ENCODE assay signal across 24 cellular contexts in the genomic region with DNA sequence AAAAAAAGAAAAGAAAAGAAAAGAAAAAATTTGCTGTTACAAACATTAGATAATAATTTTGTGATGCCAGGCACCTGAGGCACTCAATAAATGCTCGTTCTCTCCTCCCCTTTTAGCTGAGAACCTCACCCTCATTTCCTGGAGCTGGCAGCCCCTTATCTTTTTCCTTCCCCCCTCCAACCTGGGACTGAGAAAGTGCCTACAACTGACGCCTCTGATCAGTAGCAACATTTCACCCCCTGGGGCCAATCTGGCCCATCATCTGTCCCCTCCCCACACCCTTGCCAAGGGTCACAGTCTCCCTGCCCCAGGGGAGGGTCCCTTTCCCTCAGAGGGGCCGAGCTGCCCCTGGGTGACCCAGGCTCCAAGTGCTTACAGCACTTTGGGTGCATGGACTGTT. TPM values are rescaled to one million over a fixed set of nuclear protein-coding genes. Genes with fewer than 3 reads are reported as not detected.
DNase-seq lines count a peak whose midpoint lies in the region; ATAC-seq, FAIRE-seq and TF ChIP-seq lines count a peak whose summit lies in the region.
"Had no signal": no experiment of that assay in that cellular context is flagged by ENCODE, and none has a peak within 500 bp of the region (broad histone marks: within the 10 kb centered on the region; RNA-seq: fewer than 3 reads in every experiment).

No MANE protein-coding gene starts in this region.

- no peak overlapping the region for H2AK5ac ChIP-seq in mesendoderm (ENCODE audit: low read length)

- no peak overlapping the region for H2BK15ac ChIP-seq in mesendoderm (replicated peaks; ENCODE audit: low read depth)

- H2AFZ ChIP-seq in OCI-LY7 (ENCODE audit: low read length) (peak overlapping the region; percentile 76), GM12878 (ENCODE audit: control insufficient read depth, low read depth, low read length) (no peak overlapping the region)
- H2AFZ ChIP-seq: PC-9 had no signal

- TF ChIP-seq RAD21 in GM12878 (IDR thresholded peaks at IDR 0.05; ENCODE audit: insufficient read depth, low read depth, low read length), result no peak

- no peak overlapping the region for H3K23ac ChIP-seq in mesendoderm (ENCODE audit: low read length)

- no peak for FAIRE-seq in GM12878 (lab: Jason Lieb, UNC)
- no peak for FAIRE-seq in HTR-8/SVneo (lab: Jason Lieb, UNC)

- CTCF ChIA-PET in OCI-LY7 (lab: Charles Lee; ENCODE audit: unreplicated experiment), result no interaction called here
- CTCF ChIA-PET in GM12878 (lab: Yijun Ruan, JAX), result interaction anchor here (2.5 kb wide), 1 partner anchor 11 kb away, joined by 20 read pairs; no protein-coding TSS in a partner anchor

- intact Hi-C loops in OCI-LY7 (cut with micrococcal nuclease; ENCODE audit: unreplicated experiment), result no loop called here
- intact Hi-C loops in GM12878 (cut with micrococcal nuclease; ENCODE audit: unreplicated experiment), result no loop called here

- H3K9me2 ChIP-seq in OCI-LY7 (ENCODE audit: insufficient read depth, low read length), result no peaks in the 10 kb centered on the region

- peak overlapping the region in 1 of 11 experiments; percentile 14; a peak in 1 of 22 replicates for H3K27ac ChIP-seq in BLaER1 treated with 17β-estradiol and CSF1 and Interleukin-3, amounts not matched to agents 10 nM and 100 nM
- H3K27ac ChIP-seq in OCI-LY7 (ENCODE audit: low read depth, low read length, poor library complexity, severe bottlenecking) (peak overlapping the region; percentile 75), GM12878 (ENCODE audit: control insufficient read depth, insufficient read depth) (no peak overlapping the region), mesendoderm (ENCODE audit: low read depth, low read length) (no peak overlapping the region)
- H3K27ac ChIP-seq: PC-9, RWPE1 had no signal

- ATAC-seq in GM12878 (no peak), HG02938 (IDR thresholded peaks at IDR 0.05; ENCODE audit: unreplicated experiment) (no peak)
- ATAC-seq: SK-N-SH treated with all-trans-retinoic acid at 6 μM for 48 hours had no signal

- H4K5ac ChIP-seq in mesendoderm (ENCODE audit: low read length), result no peak overlapping the region

- 70% methylated on average over 3 of the region's 3 CpGs for WGBS in GM12878 (ENCODE audit: insufficient coverage, insufficient replicate concordance, low lambda C conversion rate, missing lambda C conversion rate)
- WGBS in mesendoderm (ENCODE audit: extremely low coverage, insufficient coverage, low lambda C conversion rate), result no CpG with 5 or more reads among the region's 3 CpGs

- in situ Hi-C loops in GM12878 (cut with MboI), result no loop called here

- no peak overlapping the region for H3K9ac ChIP-seq in BLaER1 treated with 17β-estradiol and CSF1 and Interleukin-3, amounts not matched to agents 10 nM and 100 nM
- H3K9ac ChIP-seq in GM12878 (ENCODE audit: control insufficient read depth, insufficient read depth, low read length) (no peak overlapping the region), mesendoderm (ENCODE audit: low read length) (no peak overlapping the region)

- DNase-seq in OCI-LY7 (ENCODE audit: low spot score) (no peak), GM12878 (ENCODE audit: low read depth, low spot score) (no peak), mesendoderm (no peak), HuH-7.5 (ENCODE audit: low spot score) (no peak), NCI-H82 treated with DMSO at 0.1 percent for 48 hours (lab: John Stamatoyannopoulos, UW; ENCODE audit: unreplicated experiment) (no peak), HTR-8/SVneo (ENCODE audit: insufficient read length, low spot score) (no peak)
- DNase-seq: AML-193, GDM1, KG1, NCI-H1105, NCI-H146, NCI-H2029, NCI-H524 treated with DMSO at 0.1 percent for 48 hours, NCI-H82, PC-9, SIG-M5 had no signal

- H3K27me3 ChIP-seq in BLaER1 treated with 17β-estradiol and CSF1 and Interleukin-3, amounts not matched to agents 10 nM and 100 nM, result no peaks in the 10 kb centered on the region
- no peaks in the 10 kb centered on the region for H3K27me3 ChIP-seq in GM12878 (replicated peaks in 1 of 2; ENCODE audit: control insufficient read depth in 2 of 2, insufficient read depth in 2 of 2, low read length in 1 of 2)
- H3K27me3 ChIP-seq in mesendoderm (ENCODE audit: insufficient read depth, low read length, poor library complexity), result no peaks in the 10 kb centered on the region

- TF ChIP-seq EP300 in GM12878 (IDR thresholded peaks at IDR 0.05; ENCODE audit: borderline replicate concordance in 1 of 2, control insufficient read depth in 1 of 2, low read depth in 2 of 2, low read length in 2 of 2), result no peak

- no peak overlapping the region for H3K18ac ChIP-seq in mesendoderm (ENCODE audit: low read length)

- H3K79me2 ChIP-seq in OCI-LY7 (ENCODE audit: insufficient read depth, low read depth, low read length) (no peaks in the 10 kb centered on the region), GM12878 (ENCODE audit: control insufficient read depth, insufficient read depth, low read length) (no peaks in the 10 kb centered on the region), mesendoderm (ENCODE audit: control insufficient read depth, insufficient read depth, low read length) (no peaks in the 10 kb centered on the region)

- H3K4me1 ChIP-seq in BLaER1 treated with 17β-estradiol and CSF1 and Interleukin-3, amounts not matched to agents 10 nM and 100 nM, result peaks cover 12 to 56% (median 32%) of the 10 kb centered on the region in 10 experiments
- peaks cover 86% of the 10 kb centered on the region for H3K4me1 ChIP-seq in OCI-LY7 (ENCODE audit: insufficient read depth, low read length, poor library complexity, severe bottlenecking)
- peaks cover 30% of the 10 kb centered on the region for H3K4me1 ChIP-seq in GM12878 (ENCODE audit: control insufficient read depth, insufficient read depth, low read length)
- peaks cover 6% of the 10 kb centered on the region for H3K4me1 ChIP-seq in mesendoderm (ENCODE audit: control insufficient read depth, low read depth, low read length)

- no peak overlapping the region for H2BK120ac ChIP-seq in mesendoderm (ENCODE audit: low read depth, low read length)

- H3K4me2 ChIP-seq in BLaER1 treated with 17β-estradiol and CSF1 and Interleukin-3, amounts not matched to agents 10 nM and 100 nM, result peak overlapping the region in 6 of 11 experiments; percentile 14 to 57 (median 45); a peak in 13 of 22 replicates
- H3K4me2 ChIP-seq in OCI-LY7 (ENCODE audit: low read length) (peak overlapping the region; percentile 85), GM12878 (ENCODE audit: control insufficient read depth, insufficient read depth) (no peak overlapping the region), mesendoderm (ENCODE audit: low read length) (no peak overlapping the region)
- H3K4me2 ChIP-seq: PC-9 had no signal

- no peaks in the 10 kb centered on the region for H3K36me3 ChIP-seq in BLaER1 treated with 17β-estradiol and CSF1 and Interleukin-3, amounts not matched to agents 10 nM and 100 nM
- no peaks in the 10 kb centered on the region; the same call in 1 of the 2 replicates for H3K36me3 ChIP-seq in OCI-LY7 (ENCODE audit: insufficient read depth, low read length)
- no peaks in the 10 kb centered on the region for H3K36me3 ChIP-seq in GM12878 (ENCODE audit: control insufficient read depth in 2 of 2, insufficient read depth in 2 of 2, low read length in 1 of 2)
- H3K36me3 ChIP-seq in mesendoderm (ENCODE audit: control insufficient read depth, insufficient read depth, low read length), result no peaks in the 10 kb centered on the region

- no peak for TF ChIP-seq POLR2A in GM12878 (IDR thresholded peaks at IDR 0.05; ENCODE audit: low read depth, low read length)

- peaks cover 9 to 29% (median 11%) of the 10 kb centered on the region in 11 experiments; a peak in 19 of 22 replicates for H3K9me3 ChIP-seq in BLaER1 treated with 17β-estradiol and CSF1 and Interleukin-3, amounts not matched to agents 10 nM and 100 nM (replicated peaks in 1 of 11)
- peaks cover 10% of the 10 kb centered on the region; the same call in 1 of the 2 replicates for H3K9me3 ChIP-seq in OCI-LY7 (ENCODE audit: low read length)
- H3K9me3 ChIP-seq in GM12878 (replicated peaks; ENCODE audit: control insufficient read depth, insufficient read depth, low read length), result no peaks in the 10 kb centered on the region; the same call in 2 of the 3 replicates

- no peaks in the 10 kb centered on the region for H4K20me1 ChIP-seq in BLaER1 treated with 17β-estradiol and CSF1 and Interleukin-3, amounts not matched to agents 10 nM and 100 nM
- H4K20me1 ChIP-seq in OCI-LY7 (ENCODE audit: insufficient read depth, low read length), result no peaks in the 10 kb centered on the region
- no peaks in the 10 kb centered on the region for H4K20me1 ChIP-seq in GM12878 (ENCODE audit: control insufficient read depth, insufficient read depth)

- H2BK5ac ChIP-seq in mesendoderm (ENCODE audit: low read length), result no peak overlapping the region

- BruUV-seq in OCI-LY7 (replicated peaks; lab: Mats Ljungman, UMichigan) (no TSS peak), GM12878 (replicated peaks; lab: Mats Ljungman, UMichigan) (TSS peak; percentile 61)

- H3K79me1 ChIP-seq in mesendoderm (ENCODE audit: low read length), result no peaks in the 10 kb centered on the region

- no peak overlapping the region for H3K4me3 ChIP-seq in BLaER1 treated with 17β-estradiol and CSF1 and Interleukin-3, amounts not matched to agents 10 nM and 100 nM
- H3K4me3 ChIP-seq in OCI-LY7 (ENCODE audit: low read depth, low read length, poor library complexity, severe bottlenecking) (no peak overlapping the region), GM12878 (no peak overlapping the region), mesendoderm (ENCODE audit: low read length) (no peak overlapping the region)
- H3K4me3 ChIP-seq: PC-9 had no signal

- RAD21 ChIA-PET in GM12878 (lab: Charles Lee; ENCODE audit: unreplicated experiment), result interaction anchor here (3.3 to 4.5 kb wide), 3 partner anchors 11 to 17 kb away, joined by 9 to 28 read pairs (median 16); no protein-coding TSS in a partner anchor

- no peak overlapping the region for H4K8ac ChIP-seq in mesendoderm (ENCODE audit: low read depth, low read length)

- peak overlapping the region; percentile 46 for H3K56ac ChIP-seq in mesendoderm (ENCODE audit: low read length)

- no peak for TF ChIP-seq CTCF in OCI-LY7 (conservative IDR thresholded peaks at IDR 0.05; ENCODE audit: low read length)
- no peak for TF ChIP-seq CTCF in GM12878 (IDR thresholded peaks at IDR 0.05 in 2 of 3, conservative IDR thresholded peaks at IDR 0.05 in 1 of 3; ENCODE audit: control insufficient read depth in 2 of 3, extremely low read depth in 1 of 3, insufficient read depth in 1 of 3, low read depth in 3 of 3, low read length in 3 of 3)

- POLR2A ChIA-PET in OCI-LY7 (lab: Charles Lee) (interaction anchor here (0.5 to 2.6 kb wide), 4 partner anchors 9 to 16 kb away, joined by 3 to 16 read pairs (median 5); no protein-coding TSS in a partner anchor), GM12878 (lab: Charles Lee) (interaction anchor here (0.7 to 2.0 kb wide), 4 partner anchors 9 to 352 kb away, joined by 3 to 17 read pairs (median 4); no protein-coding TSS in a partner anchor)

- SMC1A ChIA-PET in GM12878 (lab: Charles Lee; ENCODE audit: uncharacterized antibody, unreplicated experiment), result interaction anchor here (0.7 to 5.4 kb wide), 2 partner anchors 12 to 135 kb away, joined by 3 to 29 read pairs; a partner anchor contains a TSS

- no peak overlapping the region for H3K4ac ChIP-seq in mesendoderm (ENCODE audit: low read depth, low read length)

RNA-seq across cellular contexts. Expression of a gene that starts 12.6 kb away (rescaled TPM):
- total RNA-seq in OCI-LY7 (2014; rRNA removed; shearing (Covaris generic)), result not detected in 2 replicates
- total RNA-seq in OCI-LY7 (2022) (not detected in 2 replicates), GM12878 (2014; rRNA removed) (not detected in 2 replicates), GM12878 (2014; rRNA removed; fragmentation: Illumina TruSeq; extraction: Trizol) (not detected in 2 replicates), GM12878 (2021) (not detected in 2 replicates)
- total RNA-seq in GM12878 (2013; cell fraction: nucleolus; rRNA removed), result not detected in 2 replicates
- polyA plus RNA-seq in GM12878 (2011; ENCODE audit: low read depth), result not detected
- polyA plus RNA-seq in GM12878 (2011; rRNA removed) (not detected in 2 replicates), GM12878 (2014; fragmentation: Illumina TruSeq; extraction: Trizol) (not detected in 2 replicates), GM12878 (2014; fragmentation: Nextera tagmentation; extraction: Ambion mirVana) (not detected), GM12878 (2014; rRNA removed) (not detected in 2 replicates), GM12878 (2016; fragmentation: Nextera tagmentation; extraction: Ambion mirVana) (not detected)
- polyA plus RNA-seq in GM12878 (2011; cell fraction: cytosol; rRNA removed), result not detected in 2 replicates
- polyA plus RNA-seq in GM12878 (2011; cell fraction: nucleus; rRNA removed), result not detected in 2 replicates
- not detected in 2 replicates for polyA plus RNA-seq in GM12878 (2012)
- polyA minus RNA-seq in GM12878 (2011; rRNA and poly(A)+ RNA removed), result 1,322 TPM in 1 of 2 replicates, not detected in the other
- not detected in 2 replicates for polyA minus RNA-seq in GM12878 (2011; cell fraction: cytosol; rRNA and poly(A)+ RNA removed)
- under 0.01 TPM in 1 of 2 replicates, not detected in the other for polyA minus RNA-seq in GM12878 (2011; cell fraction: nucleus; rRNA and poly(A)+ RNA removed)
- polyA plus RNA-seq in mesendoderm (2013, experiment 1 of 2), result not detected
- not detected for polyA plus RNA-seq in mesendoderm (2013, experiment 2 of 2)
- total RNA-seq: A172, H4, PC-9 had no signal
- polyA plus RNA-seq: AG04450, CD14-positive monocyte had no signal

RNA-seq across cellular contexts. Expression of a gene that starts 27.1 kb away (rescaled TPM):
- 1.1 and 1.5 TPM in 2 replicates for total RNA-seq in OCI-LY7 (2014; rRNA removed; shearing (Covaris generic))
- total RNA-seq in OCI-LY7 (2022), result 1.0 and 1.6 TPM in 2 replicates
- 2.0 and 2.2 TPM in 2 replicates for total RNA-seq in GM12878 (2013; cell fraction: nucleolus; rRNA removed)
- total RNA-seq in GM12878 (2014; rRNA removed), result 0.11 and 0.28 TPM in 2 replicates
- 0.04 and 0.05 TPM in 2 replicates for total RNA-seq in GM12878 (2014; rRNA removed; fragmentation: Illumina TruSeq; extraction: Trizol)
- total RNA-seq in GM12878 (2021), result 0.35 and 0.36 TPM in 2 replicates
- polyA plus RNA-seq in GM12878 (2011; ENCODE audit: low read depth), result 0.08 TPM
- polyA plus RNA-seq in GM12878 (2011; rRNA removed), result 0.03 and 0.05 TPM in 2 replicates
- 0.09 and 0.12 TPM in 2 replicates for polyA plus RNA-seq in GM12878 (2011; cell fraction: cytosol; rRNA removed)
- polyA plus RNA-seq in GM12878 (2011; cell fraction: nucleus; rRNA removed), result 0.69 and 0.94 TPM in 2 replicates
- polyA plus RNA-seq in GM12878 (2012), result 0.17 and 0.24 TPM in 2 replicates
- polyA plus RNA-seq in GM12878 (2014; fragmentation: Illumina TruSeq; extraction: Trizol), result 0.04 and 0.08 TPM in 2 replicates
- not detected for polyA plus RNA-seq in GM12878 (2014; fragmentation: Nextera tagmentation; extraction: Ambion mirVana)
- 0.06 and 0.14 TPM in 2 replicates for polyA plus RNA-seq in GM12878 (2014; rRNA removed)
- polyA plus RNA-seq in GM12878 (2016; fragmentation: Nextera tagmentation; extraction: Ambion mirVana), result not detected
- polyA minus RNA-seq in GM12878 (2011; rRNA and poly(A)+ RNA removed), result 0.37 and 0.52 TPM in 2 replicates
- polyA minus RNA-seq in GM12878 (2011; cell fraction: cytosol; rRNA and poly(A)+ RNA removed), result 0.31 and 0.53 TPM in 2 replicates
- 0.24 and 0.57 TPM in 2 replicates for polyA minus RNA-seq in GM12878 (2011; cell fraction: nucleus; rRNA and poly(A)+ RNA removed)
- polyA plus RNA-seq in mesendoderm (2013, experiment 1 of 2), result 0.07 TPM
- polyA plus RNA-seq in mesendoderm (2013, experiment 2 of 2), result 0.08 TPM
- total RNA-seq: A172, H4 had no signal
- polyA plus RNA-seq: CD14-positive monocyte had no signal

Comparison
In these comparisons a context has a peak if more than half of its experiments do, and no peak if none do; other contexts are left out.
1. H3K4me2 ChIP-seq: peak in BLaER1 treated with 17β-estradiol and CSF1 and Interleukin-3, amounts not matched to agents 10 nM and 100 nM (6 of 11) and OCI-LY7 (single experiment); none in GM12878 (single experiment) and mesendoderm (single experiment).